Comparison of ENCODE assay signal across 8 cellular contexts in the genomic region with DNA sequence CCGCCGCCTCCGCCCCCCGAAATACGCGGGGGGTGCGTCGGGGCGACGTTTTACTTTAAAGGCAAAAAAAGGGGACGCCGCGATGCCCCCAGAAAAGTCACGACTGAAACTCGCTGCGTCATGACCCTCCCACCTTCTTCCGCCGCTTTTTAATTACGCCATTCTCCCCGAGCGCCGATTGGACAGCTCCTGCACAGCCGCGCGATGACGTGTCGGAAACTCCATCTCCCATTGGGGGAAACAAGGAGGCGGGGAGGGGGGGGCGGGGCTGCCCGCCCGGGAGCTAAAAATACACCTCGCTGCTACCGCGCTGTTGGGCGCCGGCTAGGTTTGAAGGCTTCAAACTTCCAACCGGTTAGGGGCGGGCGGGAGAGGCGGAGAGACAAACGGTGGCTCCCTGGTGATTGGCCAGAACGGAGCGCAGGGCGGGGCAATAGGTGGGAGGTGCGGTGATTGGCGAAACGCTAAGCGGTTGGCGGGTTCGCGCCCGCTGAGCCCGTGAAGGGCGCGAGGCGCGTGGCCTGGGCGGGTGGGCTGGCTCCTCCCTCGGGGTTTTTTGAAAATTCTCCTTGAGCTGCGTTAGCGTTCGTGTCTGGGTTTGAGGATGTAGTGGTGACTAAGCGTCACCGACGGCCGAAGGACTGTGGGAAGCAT. TPM values are rescaled to one million over a fixed set of nuclear protein-coding genes. Genes with fewer than 3 reads are reported as not detected.
DNase-seq lines count a peak whose midpoint lies in the region; ATAC-seq and TF ChIP-seq lines count a peak whose summit lies in the region.

A gene with protein sequence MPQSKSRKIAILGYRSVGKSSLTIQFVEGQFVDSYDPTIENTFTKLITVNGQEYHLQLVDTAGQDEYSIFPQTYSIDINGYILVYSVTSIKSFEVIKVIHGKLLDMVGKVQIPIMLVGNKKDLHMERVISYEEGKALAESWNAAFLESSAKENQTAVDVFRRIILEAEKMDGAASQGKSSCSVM (minus strand): TSS at position 131 of the 654 bp plus-strand sequence. CDS start 384 bp downstream, outside the sequence.

- CTCF ChIA-PET in AG04450 (lab: Charles Lee), result interaction anchor here (0.6 to 1.2 kb wide), 6 partner anchors 12 to 239 kb away, joined by 3 to 4 read pairs (median 3); no protein-coding TSS in a partner anchor

- peak; percentile 81 for ATAC-seq in GM18909 (IDR thresholded peaks at IDR 0.05; ENCODE audit: poor library complexity, unreplicated experiment)
- peak; percentile 81 for ATAC-seq in HG03196 (IDR thresholded peaks at IDR 0.05; ENCODE audit: unreplicated experiment)

- POLR2A ChIA-PET in AG04450 (lab: Yijun Ruan, JAX), result interaction anchor here (0.6 to 1.9 kb wide), 12 partner anchors 11 to 293 kb away, joined by 3 to 11 read pairs (median 3); a partner anchor contains a TSS

- no peak for TF ChIP-seq CTCF in AG04450 (IDR thresholded peaks at IDR 0.05; ENCODE audit: low read depth, low read length)

- DNase-seq in AG04450 (ENCODE audit: low read depth, low spot score), result peak; percentile 99
- peak; percentile 99 for DNase-seq in NCI-H345 (lab: John Stamatoyannopoulos, UW)
- peak; percentile 96 to 99 (median 98) for DNase-seq in activated CD4-positive, CD25-positive, alpha-beta regulatory T cell (lab: John Stamatoyannopoulos, UW)
- DNase-seq in central memory CD4-positive, alpha-beta T cell, result peak; percentile 98
- peak; percentile 99 for DNase-seq in iris pigment epithelial cell (ENCODE audit: low read depth)
- DNase-seq in stimulated activated CD4-positive, alpha-beta T cell treated with anti-CD3 and anti-CD28 coated beads, Interleukin-12 subunit alpha, Interleukin-12 subunit beta, amount 100 ng/mL, for 24 hours (ENCODE audit: low read depth in 2 of 2), result peak; percentile 95 to 99

- peak within 1 kb of the TSS; percentile 85 for H3K4me3 ChIP-seq in AG04450 (ENCODE audit: low read depth, low read length)

- H3K27ac ChIP-seq in AG04450 (ENCODE audit: low read depth, low read length), result peak within 1 kb of the TSS; percentile 85

- no peaks in the 10 kb centered on the region for H3K9me3 ChIP-seq in AG04450 (ENCODE audit: control insufficient read depth, insufficient read depth, low read length)

- H3K27me3 ChIP-seq in AG04450 (ENCODE audit: control insufficient read depth, insufficient read depth, low read length), result no peaks in the 10 kb centered on the region

RNA-seq across cellular contexts. Expression of the gene that starts here (rescaled TPM):
- 108 and 154 TPM in 2 replicates for polyA plus RNA-seq in AG04450 (2011; rRNA removed)
- polyA minus RNA-seq in AG04450 (2011; rRNA and poly(A)+ RNA removed), result 14.9 and 28.2 TPM in 2 replicates

Comparison
In these comparisons a context has a peak if more than half of its experiments do, and no peak if none do; other contexts are left out.
1. Peak in every context shown above with its lines: DNase-seq, ATAC-seq, H3K4me3 ChIP-seq and H3K27ac ChIP-seq.